1 cellular context compared by ENCODE assay signal in the genomic region with DNA sequence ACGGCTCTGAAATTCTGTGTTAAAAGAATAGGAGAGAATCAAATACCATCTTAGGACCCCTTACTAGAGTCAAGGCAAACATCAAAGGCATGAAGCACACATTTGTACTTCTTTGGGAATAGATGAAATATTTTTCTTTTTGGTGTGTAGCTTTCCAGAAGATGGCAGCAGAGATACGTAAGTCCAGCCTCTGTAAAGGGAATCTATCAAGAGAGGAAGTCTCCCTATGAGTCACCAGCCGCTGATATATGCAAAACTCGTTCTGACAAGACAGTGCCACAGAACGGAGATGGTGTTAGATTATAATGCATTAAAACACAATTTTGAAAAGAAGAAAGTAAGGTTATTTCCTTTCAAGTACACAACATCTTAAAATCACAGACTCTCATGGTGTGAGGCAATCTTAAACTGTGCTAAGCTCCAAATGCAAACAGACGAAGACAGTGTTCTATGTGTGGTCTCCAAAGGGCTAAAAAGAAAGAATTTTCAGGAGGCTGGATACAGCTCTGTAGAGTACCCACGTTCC.
TF ChIP-seq lines count a peak whose summit lies in the region.

No MANE protein-coding gene starts in this region.

TF ChIP-seq in K562, 482 proteins besides CTCF, POLR2A, EP300 and RAD21 (continued from another document):
- TF ChIP-seq, protein P1, sequence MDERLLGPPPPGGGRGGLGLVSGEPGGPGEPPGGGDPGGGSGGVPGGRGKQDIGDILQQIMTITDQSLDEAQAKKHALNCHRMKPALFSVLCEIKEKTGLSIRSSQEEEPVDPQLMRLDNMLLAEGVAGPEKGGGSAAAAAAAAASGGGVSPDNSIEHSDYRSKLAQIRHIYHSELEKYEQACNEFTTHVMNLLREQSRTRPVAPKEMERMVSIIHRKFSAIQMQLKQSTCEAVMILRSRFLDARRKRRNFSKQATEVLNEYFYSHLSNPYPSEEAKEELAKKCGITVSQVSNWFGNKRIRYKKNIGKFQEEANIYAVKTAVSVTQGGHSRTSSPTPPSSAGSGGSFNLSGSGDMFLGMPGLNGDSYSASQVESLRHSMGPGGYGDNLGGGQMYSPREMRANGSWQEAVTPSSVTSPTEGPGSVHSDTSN (CRISPR knock-in tag; IDR thresholded peaks at IDR 0.05; ENCODE audit: low read depth) = no peak
- TF ChIP-seq, protein P1 (tag; conservative IDR thresholded peaks at IDR 0.05; ENCODE audit: low read depth) = peak; percentile 64; the same call in 1 of the 2 replicates
- peak; percentile 53 for TF ChIP-seq FOS (IDR thresholded peaks at IDR 0.05; ENCODE audit: extremely low read depth, insufficient read length)
- peak; percentile 97 for TF ChIP-seq FOSL1 (tag; conservative IDR thresholded peaks at IDR 0.05)
- no peak for TF ChIP-seq PTBP1 (IDR thresholded peaks at IDR 0.05; ENCODE audit: low read depth, low read length)
- TF ChIP-seq, protein P2, sequence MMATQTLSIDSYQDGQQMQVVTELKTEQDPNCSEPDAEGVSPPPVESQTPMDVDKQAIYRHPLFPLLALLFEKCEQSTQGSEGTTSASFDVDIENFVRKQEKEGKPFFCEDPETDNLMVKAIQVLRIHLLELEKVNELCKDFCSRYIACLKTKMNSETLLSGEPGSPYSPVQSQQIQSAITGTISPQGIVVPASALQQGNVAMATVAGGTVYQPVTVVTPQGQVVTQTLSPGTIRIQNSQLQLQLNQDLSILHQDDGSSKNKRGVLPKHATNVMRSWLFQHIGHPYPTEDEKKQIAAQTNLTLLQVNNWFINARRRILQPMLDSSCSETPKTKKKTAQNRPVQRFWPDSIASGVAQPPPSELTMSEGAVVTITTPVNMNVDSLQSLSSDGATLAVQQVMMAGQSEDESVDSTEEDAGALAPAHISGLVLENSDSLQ (IDR thresholded peaks at IDR 0.05) = peak; percentile 46; the same call in 1 of the 2 replicates
- 0 out of 2 replicates have a peak, but pooled peaks have one; percentile 25 for TF ChIP-seq KLF16 (IDR thresholded peaks at IDR 0.05)
- TF ChIP-seq LEF1 (IDR thresholded peaks at IDR 0.05) = peak; percentile 43; the same call in 1 of the 2 replicates
- peak; percentile 59; the same call in 1 of the 2 replicates for TF ChIP-seq DPF2 (IDR thresholded peaks at IDR 0.05)
- TF ChIP-seq ZFP30 (CRISPR knock-in tag; IDR thresholded peaks at IDR 0.05; ENCODE audit: borderline replicate concordance) = no peak
- TF ChIP-seq ARID1B (IDR thresholded peaks at IDR 0.05) = 0 out of 2 replicates have a peak, but pooled peaks have one; percentile 44
- TF ChIP-seq MAZ (CRISPR knock-in tag; conservative IDR thresholded peaks at IDR 0.05 in 1 of 2, IDR thresholded peaks at IDR 0.05 in 1 of 2) = 0 out of 4 replicates have a peak, but pooled peaks of 1 of the 2 experiments have one; percentile 20
- TF ChIP-seq TBP (optimal IDR thresholded peaks at IDR 0.05; ENCODE audit: low read depth, low read length) = no peak
- TF ChIP-seq MEIS2 (IDR thresholded peaks at IDR 0.05; ENCODE audit: partially characterized antibody) = peak; percentile 68
- TF ChIP-seq, protein P3, sequence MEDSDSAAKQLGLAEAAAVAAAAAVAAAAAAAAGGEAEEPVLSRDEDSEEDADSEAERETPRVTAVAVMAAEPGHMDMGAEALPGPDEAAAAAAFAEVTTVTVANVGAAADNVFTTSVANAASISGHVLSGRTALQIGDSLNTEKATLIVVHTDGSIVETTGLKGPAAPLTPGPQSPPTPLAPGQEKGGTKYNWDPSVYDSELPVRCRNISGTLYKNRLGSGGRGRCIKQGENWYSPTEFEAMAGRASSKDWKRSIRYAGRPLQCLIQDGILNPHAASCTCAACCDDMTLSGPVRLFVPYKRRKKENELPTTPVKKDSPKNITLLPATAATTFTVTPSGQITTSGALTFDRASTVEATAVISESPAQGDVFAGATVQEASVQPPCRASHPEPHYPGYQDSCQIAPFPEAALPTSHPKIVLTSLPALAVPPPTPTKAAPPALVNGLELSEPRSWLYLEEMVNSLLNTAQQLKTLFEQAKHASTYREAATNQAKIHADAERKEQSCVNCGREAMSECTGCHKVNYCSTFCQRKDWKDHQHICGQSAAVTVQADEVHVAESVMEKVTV (CRISPR knock-in tag; IDR thresholded peaks at IDR 0.05) = peak; percentile 87
- TF ChIP-seq JUN (IDR thresholded peaks at IDR 0.05; ENCODE audit: borderline replicate concordance, low read depth, low read length) = peak; percentile 92
- no peak for TF ChIP-seq JUN (CRISPR knock-in tag; IDR thresholded peaks at IDR 0.05; ENCODE audit: borderline replicate concordance)
- no peak for TF ChIP-seq ATF1 (CRISPR knock-in tag; IDR thresholded peaks at IDR 0.05)
- peak; percentile 51; the same call in 1 of the 2 replicates for TF ChIP-seq ATF1 (tag; IDR thresholded peaks at IDR 0.05)
- peak; percentile 27; the same call in 1 of the 2 replicates for TF ChIP-seq GATA2 (CRISPR knock-in tag; IDR thresholded peaks at IDR 0.05)
- no peak for TF ChIP-seq MED1 (CRISPR knock-in tag; IDR thresholded peaks at IDR 0.05; ENCODE audit: borderline replicate concordance)
- peak; percentile 44 for TF ChIP-seq CXXC5 (CRISPR knock-in tag; IDR thresholded peaks at IDR 0.05)
- no peak for TF ChIP-seq ZNF644 (tag; IDR thresholded peaks at IDR 0.05; ENCODE audit: low read depth)
- 0 out of 4 replicates have a peak, but pooled peaks of 1 of the 2 experiments have one; percentile 20 for TF ChIP-seq RCOR1 (IDR thresholded peaks at IDR 0.05; ENCODE audit: borderline replicate concordance in 1 of 2, low read depth in 2 of 2, low read length in 2 of 2)
- TF ChIP-seq, protein P4, sequence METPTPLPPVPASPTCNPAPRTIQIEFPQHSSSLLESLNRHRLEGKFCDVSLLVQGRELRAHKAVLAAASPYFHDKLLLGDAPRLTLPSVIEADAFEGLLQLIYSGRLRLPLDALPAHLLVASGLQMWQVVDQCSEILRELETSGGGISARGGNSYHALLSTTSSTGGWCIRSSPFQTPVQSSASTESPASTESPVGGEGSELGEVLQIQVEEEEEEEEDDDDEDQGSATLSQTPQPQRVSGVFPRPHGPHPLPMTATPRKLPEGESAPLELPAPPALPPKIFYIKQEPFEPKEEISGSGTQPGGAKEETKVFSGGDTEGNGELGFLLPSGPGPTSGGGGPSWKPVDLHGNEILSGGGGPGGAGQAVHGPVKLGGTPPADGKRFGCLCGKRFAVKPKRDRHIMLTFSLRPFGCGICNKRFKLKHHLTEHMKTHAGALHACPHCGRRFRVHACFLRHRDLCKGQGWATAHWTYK (CRISPR knock-in tag; IDR thresholded peaks at IDR 0.05) = no peak
- TF ChIP-seq ATF7 (IDR thresholded peaks at IDR 0.05) = peak; percentile 19; the same call in 1 of the 2 replicates
- peak; percentile 97 for TF ChIP-seq JUND (IDR thresholded peaks at IDR 0.05; ENCODE audit: borderline replicate concordance, low read depth, low read length)
- peak; percentile 99 for TF ChIP-seq JUND (tag; IDR thresholded peaks at IDR 0.05; ENCODE audit: borderline replicate concordance, low read depth, low read length)
TF ChIP-seq in K562: peak in this region for 25.
